Comparison of ENCODE assay signal across 8 cellular contexts in the genomic region with DNA sequence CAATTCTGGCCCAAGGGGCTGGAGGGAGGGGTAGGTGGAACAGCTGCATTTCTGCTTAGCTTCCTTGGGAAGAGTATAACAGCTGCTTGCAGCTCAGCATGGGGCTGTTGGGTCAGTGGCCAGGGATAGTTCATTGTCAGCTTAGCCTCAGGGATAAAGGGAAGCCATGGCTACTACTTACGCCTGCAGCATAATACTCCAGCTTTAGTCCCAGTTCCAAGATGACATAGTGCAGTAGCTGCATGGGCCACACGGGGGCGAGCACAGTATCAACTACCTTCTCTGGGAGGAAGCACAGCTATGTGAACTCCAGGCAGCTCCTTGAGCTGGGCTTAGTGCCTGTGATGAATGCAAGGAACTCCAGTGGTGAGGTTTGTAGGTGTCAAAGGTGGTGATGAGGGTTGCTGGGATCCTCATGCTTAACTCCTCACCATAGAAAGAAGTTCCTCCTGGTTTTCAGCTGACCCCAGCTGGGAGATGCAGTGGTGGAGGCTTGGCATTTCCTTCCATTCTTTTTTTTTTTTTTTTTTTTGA. TPM values are rescaled to one million over a fixed set of nuclear protein-coding genes. Genes with fewer than 3 reads are reported as not detected.
A peak's percentile ranks its signal among the peaks of the same experiment; 100 is the strongest.
DNase-seq lines count a peak whose midpoint lies in the region; ATAC-seq and TF ChIP-seq lines count a peak whose summit lies in the region.

No MANE protein-coding gene starts in this region.

- ATAC-seq in GM18868 (IDR thresholded peaks at IDR 0.05; ENCODE audit: unreplicated experiment) (peak; percentile 100), HG03064 (IDR thresholded peaks at IDR 0.05; ENCODE audit: low read depth, unreplicated experiment) (peak; percentile 99)

- no peaks in the 10 kb centered on the region for H3K36me3 ChIP-seq in BE2C
- no peaks in the 10 kb centered on the region for H3K36me3 ChIP-seq in mesendoderm (ENCODE audit: control insufficient read depth, insufficient read depth, low read length)

- no peak overlapping the region for H3K4ac ChIP-seq in mesendoderm (ENCODE audit: low read depth, low read length)

- no peak overlapping the region for H4K8ac ChIP-seq in mesendoderm (ENCODE audit: low read depth, low read length)

- no peak overlapping the region for H4K5ac ChIP-seq in mesendoderm (ENCODE audit: low read length)

- no peaks in the 10 kb centered on the region for H3K27me3 ChIP-seq in BE2C
- no peaks in the 10 kb centered on the region for H3K27me3 ChIP-seq in mesendoderm (ENCODE audit: insufficient read depth, low read length, poor library complexity)

- no peak overlapping the region for H3K4me2 ChIP-seq in mesendoderm (ENCODE audit: low read length)

- H3K9ac ChIP-seq in mesendoderm (ENCODE audit: low read length) = no peak overlapping the region

- no peak overlapping the region for H3K18ac ChIP-seq in mesendoderm (ENCODE audit: low read length)

- no peaks in the 10 kb centered on the region for H3K9me3 ChIP-seq in BE2C

- no peaks in the 10 kb centered on the region for H3K79me2 ChIP-seq in mesendoderm (ENCODE audit: control insufficient read depth, insufficient read depth, low read length)

- TF ChIP-seq CTCF in BE2C (IDR thresholded peaks at IDR 0.05; ENCODE audit: low read depth, low read length) = peak; percentile 85

- H3K56ac ChIP-seq in mesendoderm (ENCODE audit: low read length) = no peak overlapping the region

- no peak overlapping the region for H2BK120ac ChIP-seq in mesendoderm (ENCODE audit: low read depth, low read length)

- H3K4me3 ChIP-seq in BE2C (ENCODE audit: low read depth, low read length) = no peak overlapping the region
- no peak overlapping the region for H3K4me3 ChIP-seq in mesendoderm (ENCODE audit: low read length)

- H3K4me1 ChIP-seq in BE2C (peaks cover 6% of the 10 kb centered on the region), mesendoderm (ENCODE audit: control insufficient read depth, low read depth, low read length) (no peaks in the 10 kb centered on the region)

- no CpG with 5 or more reads among the region's 3 CpGs for WGBS in mesendoderm (ENCODE audit: extremely low coverage, insufficient coverage, low lambda C conversion rate)

- no peak overlapping the region for H2AK5ac ChIP-seq in mesendoderm (ENCODE audit: low read length)

- no peak overlapping the region for H2BK5ac ChIP-seq in mesendoderm (ENCODE audit: low read length)

- no peak overlapping the region for H3K23ac ChIP-seq in mesendoderm (ENCODE audit: low read length)

- H3K79me1 ChIP-seq in mesendoderm (ENCODE audit: low read length) = no peaks in the 10 kb centered on the region

- H2BK15ac ChIP-seq in mesendoderm (replicated peaks; ENCODE audit: low read depth) = no peak overlapping the region

- DNase-seq in BE2C (peak; percentile 83), NCI-H69 (lab: John Stamatoyannopoulos, UW) (peak; percentile 69), mesendoderm (peak; percentile 93)
- DNase-seq in activated CD4-positive, alpha-beta T cell treated with anti-CD3 and anti-CD28 coated beads, Interleukin-2, amount 50 U/mL, for 48 hours = peak; percentile 85 to 87
- DNase-seq in effector CD8-positive, alpha-beta T cell (lab: John Stamatoyannopoulos, UW) = peak; percentile 24
- DNase-seq in stimulated activated CD8-positive, alpha-beta memory T cell treated with anti-CD3 and anti-CD28 coated beads, Interleukin-4, amount 100 ng/mL, for 1 hour (ENCODE audit: low read depth in 2 of 2, low spot score in 1 of 2) = peak; percentile 26 to 38

- no peak overlapping the region for H3K27ac ChIP-seq in mesendoderm (ENCODE audit: low read depth, low read length)

RNA-seq across cellular contexts. Expression of gene RHOB, which starts 35.4 kb away (rescaled TPM):
- 278 TPM for polyA plus RNA-seq in BE2C (2012; ENCODE audit: insufficient read depth, insufficient read length, low read depth)
- polyA plus RNA-seq in mesendoderm (2013, experiment 1 of 2) = 109 TPM
- polyA plus RNA-seq in mesendoderm (2013, experiment 2 of 2) = 109 TPM

Comparison
In these comparisons a context has a peak if more than half of its experiments do, and no peak if none do; other contexts are left out.
1. DNase-seq: peak in every context shown above with its lines; median percentile 93 in mesendoderm; 86 in activated CD4-positive, alpha-beta T cell treated with anti-CD3 and anti-CD28 coated beads, Interleukin-2, amount 50 U/mL, for 48 hours; 83 in BE2C; 69 in NCI-H69; 32 in stimulated activated CD8-positive, alpha-beta memory T cell treated with anti-CD3 and anti-CD28 coated beads, Interleukin-4, amount 100 ng/mL, for 1 hour; 24 in effector CD8-positive, alpha-beta T cell.